Comparison of ENCODE assay signal across 12 cellular contexts in the genomic region with DNA sequence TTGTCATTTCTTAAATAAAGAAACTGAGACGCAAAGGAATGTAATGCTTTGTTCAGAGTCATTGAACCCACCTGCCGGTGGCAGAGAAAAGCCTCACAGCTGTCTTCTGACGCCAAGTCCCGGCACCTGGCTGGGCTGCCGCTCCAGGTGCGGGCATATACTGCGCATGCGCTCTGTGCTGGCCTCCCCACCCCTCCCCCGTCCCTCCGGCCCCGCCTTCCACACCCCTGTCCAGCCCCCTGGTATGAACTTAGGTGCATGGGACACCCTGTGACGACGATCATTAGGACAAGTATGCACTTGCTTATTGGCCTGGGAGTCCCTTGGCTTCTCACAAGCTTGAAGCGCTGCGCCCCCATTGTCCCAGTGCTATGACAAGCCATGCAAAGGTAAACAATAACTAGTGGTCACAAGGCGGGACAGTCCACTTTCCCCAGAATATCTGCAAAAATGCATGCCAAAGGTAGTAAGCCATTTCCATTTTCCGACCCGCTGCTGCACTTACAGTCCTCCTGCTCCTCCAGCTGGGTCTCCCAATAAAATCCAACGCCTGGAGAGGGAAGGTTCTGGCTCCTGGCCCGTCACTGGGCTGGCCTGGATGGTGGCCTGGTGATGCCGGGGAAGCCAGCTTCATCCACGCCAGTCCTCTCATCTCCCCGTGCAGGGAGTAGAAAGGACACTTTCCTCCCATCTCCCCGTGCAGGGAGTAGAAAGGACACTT.
DNase-seq lines count a peak whose midpoint lies in the region; ATAC-seq and TF ChIP-seq lines count a peak whose summit lies in the region.
"Had no signal": no experiment of that assay in that cellular context is flagged by ENCODE, and none has a peak within 500 bp of the region (broad histone marks: within the 10 kb centered on the region; RNA-seq: fewer than 3 reads in every experiment).

No MANE protein-coding gene starts in this region.

- H3K14ac ChIP-seq in mesenchymal stem cell (ENCODE audit: low read length in 2 of 2): no peak overlapping the region

- H3K79me1 ChIP-seq in mesenchymal stem cell (replicated peaks; ENCODE audit: low read length, poor library complexity, severe bottlenecking): no peaks in the 10 kb centered on the region

- POLR2A ChIA-PET in Caco-2 (lab: Charles Lee): interaction anchor here (1.0 kb wide), 1 partner anchor 12 kb away, joined by 3 read pairs; no protein-coding TSS in a partner anchor

- no peak overlapping the region for H3K23ac ChIP-seq in mesenchymal stem cell (ENCODE audit: low read length in 2 of 2)

- no peak overlapping the region for H3K27ac Mint-ChIP-seq in Caco-2 (ENCODE audit: unreplicated experiment)
- H3K27ac Mint-ChIP-seq in activated naive CD4-positive, alpha-beta T cell treated with anti-CD3 and anti-CD28 coated beads, Interleukin-2, amount 50 U/mL, for 72 hours: no peak overlapping the region

- no peak overlapping the region for H3K4ac ChIP-seq in mesenchymal stem cell (ENCODE audit: low read depth in 1 of 2, low read length in 2 of 2)

- H2BK12ac ChIP-seq in mesenchymal stem cell (ENCODE audit: low read length in 2 of 2): peak overlapping the region in 1 of 2 experiments; percentile 66

- H3K4me1 Mint-ChIP-seq in Caco-2 (ENCODE audit: low read depth, unreplicated experiment): peaks cover 16% of the 10 kb centered on the region

- BruUV-seq in Caco-2 (replicated peaks; lab: Mats Ljungman, UMichigan): no TSS peak

- H2BK15ac ChIP-seq in mesenchymal stem cell (ENCODE audit: low read depth, poor library complexity, severe bottlenecking): no peak overlapping the region

- no peak overlapping the region for H2BK5ac ChIP-seq in mesenchymal stem cell (ENCODE audit: low read depth, low read length, poor library complexity, severe bottlenecking)

- H3K4me3 ChIP-seq in Caco-2 (ENCODE audit: low read depth, low read length) (peak overlapping the region; percentile 20), mesenchymal stem cell (ENCODE audit: insufficient read depth in 1 of 2, low read depth in 1 of 2, low read length in 2 of 2) (no peak overlapping the region), BE2C (ENCODE audit: low read depth, low read length) (no peak overlapping the region)
- H3K4me3 ChIP-seq: BLaER1 treated with 17β-estradiol and CSF1 and Interleukin-3, amounts not matched to agents 10 nM and 100 nM had no signal

- no peak overlapping the region for H3K27ac ChIP-seq in mesenchymal stem cell (ENCODE audit: low read length, poor library complexity, severe bottlenecking)
- H3K27ac ChIP-seq: BLaER1 treated with 17β-estradiol and CSF1 and Interleukin-3, amounts not matched to agents 10 nM and 100 nM had no signal

- H3K9me3 Mint-ChIP-seq in Caco-2 (ENCODE audit: unreplicated experiment): no peaks in the 10 kb centered on the region
- no peaks in the 10 kb centered on the region for H3K9me3 Mint-ChIP-seq in activated naive CD4-positive, alpha-beta T cell treated with anti-CD3 and anti-CD28 coated beads, Interleukin-2, amount 50 U/mL, for 72 hours

- H3K27me3 ChIP-seq in Caco-2 (replicated peaks; ENCODE audit: control insufficient read depth, insufficient read depth, low read length): no peaks in the 10 kb centered on the region
- H3K27me3 ChIP-seq in mesenchymal stem cell (ENCODE audit: control insufficient read depth in 1 of 2, insufficient read depth in 1 of 2, low read length in 2 of 2): peaks cover 27 to 35% of the 10 kb centered on the region in 2 experiments
- H3K27me3 ChIP-seq in BE2C: no peaks in the 10 kb centered on the region

- H2AFZ ChIP-seq in mesenchymal stem cell (ENCODE audit: low read depth, low read length): no peak overlapping the region

- in situ Hi-C loops in T47D (cut with HindIII; ENCODE audit: low pct_unique_long_range_greater_than_20kb, low sequenced_read_pairs): no loop called here

- H2AK5ac ChIP-seq in mesenchymal stem cell (ENCODE audit: low read length, severe bottlenecking): no peak overlapping the region

- no peak for ATAC-seq in GM18858 (IDR thresholded peaks at IDR 0.05; ENCODE audit: unreplicated experiment)
- ATAC-seq in activated naive CD4-positive, alpha-beta T cell treated with anti-CD3 and anti-CD28 coated beads, Interleukin-2, amount 50 U/mL, for 72 hours: no peak

- H3K9ac ChIP-seq in mesenchymal stem cell (ENCODE audit: low read length): no peak overlapping the region
- H3K9ac ChIP-seq: BLaER1 treated with 17β-estradiol and CSF1 and Interleukin-3, amounts not matched to agents 10 nM and 100 nM had no signal

- intact Hi-C loops in Caco-2 (cut with micrococcal nuclease; ENCODE audit: unreplicated experiment): loop anchor here (5.0 to 10.0 kb wide), 3 partner anchors 44 to 168 kb away; no protein-coding TSS in a partner anchor

- H3K4me1 ChIP-seq in Caco-2 (no peaks in the 10 kb centered on the region; the same call in 1 of the 2 replicates), mesenchymal stem cell (ENCODE audit: control insufficient read depth, insufficient read depth, low read depth, low read length) (peaks cover 1% of the 10 kb centered on the region), BE2C (no peaks in the 10 kb centered on the region)

- no peak overlapping the region for H2BK120ac ChIP-seq in mesenchymal stem cell (ENCODE audit: low read depth, low read length)

- H3K4me3 Mint-ChIP-seq in Caco-2 (ENCODE audit: unreplicated experiment): peak overlapping the region; percentile 53

- CTCF ChIA-PET in Caco-2 (lab: Charles Lee): interaction anchor here (0.9 kb wide), 1 partner anchor 54 kb away, joined by 3 read pairs; no protein-coding TSS in a partner anchor

- peak overlapping the region; percentile 73 to 74 for H3K18ac ChIP-seq in mesenchymal stem cell (ENCODE audit: low read depth in 1 of 2, low read length in 2 of 2)

- WGBS in mesenchymal stem cell: 45% methylated on average over 24 of the region's 24 CpGs

- no peak overlapping the region for H3K4me2 ChIP-seq in mesenchymal stem cell (ENCODE audit: low read length, poor library complexity, severe bottlenecking)

- peak overlapping the region; percentile 20 for H4K8ac ChIP-seq in mesenchymal stem cell (ENCODE audit: low read length)

- H3K9me3 ChIP-seq in Caco-2 (no peaks in the 10 kb centered on the region), mesenchymal stem cell (ENCODE audit: control insufficient read depth, low read length) (no peaks in the 10 kb centered on the region), BE2C (no peaks in the 10 kb centered on the region)
- H3K9me3 ChIP-seq: BLaER1 treated with 17β-estradiol and CSF1 and Interleukin-3, amounts not matched to agents 10 nM and 100 nM had no signal

- H3K36me3 Mint-ChIP-seq in Caco-2 (ENCODE audit: insufficient read depth, unreplicated experiment): no peaks in the 10 kb centered on the region
- H3K36me3 Mint-ChIP-seq in activated naive CD4-positive, alpha-beta T cell treated with anti-CD3 and anti-CD28 coated beads, Interleukin-2, amount 50 U/mL, for 72 hours: no peaks in the 10 kb centered on the region

- H3K36me3 ChIP-seq in Caco-2 (ENCODE audit: control insufficient read depth, insufficient read depth, low read length) (no peaks in the 10 kb centered on the region), mesenchymal stem cell (ENCODE audit: control insufficient read depth in 1 of 2, insufficient read depth in 2 of 2, low read depth in 1 of 2, low read length in 2 of 2) (no peaks in the 10 kb centered on the region), BE2C (no peaks in the 10 kb centered on the region)
- H3K36me3 ChIP-seq: BLaER1 treated with 17β-estradiol and CSF1 and Interleukin-3, amounts not matched to agents 10 nM and 100 nM had no signal

- peak in 1 of 2 experiments; percentile 15 for TF ChIP-seq CTCF in Caco-2 (IDR thresholded peaks at IDR 0.05; ENCODE audit: insufficient read depth in 1 of 2, low read depth in 1 of 2, low read length in 1 of 2, severe bottlenecking in 1 of 2, unreplicated experiment in 1 of 2)
- no peak for TF ChIP-seq CTCF in BE2C (IDR thresholded peaks at IDR 0.05; ENCODE audit: low read depth, low read length)

- peak overlapping the region; percentile 19 for H4K91ac ChIP-seq in mesenchymal stem cell (ENCODE audit: low read length)

- no peaks in the 10 kb centered on the region for H3K27me3 Mint-ChIP-seq in Caco-2 (ENCODE audit: insufficient read depth, unreplicated experiment)

- DNase-seq in Caco-2: peak; percentile 55 to 72
- peak; percentile 77 for DNase-seq in NCI-H1105 (lab: John Stamatoyannopoulos, UW)
- peak; percentile 57 to 70 for DNase-seq in T47D (ENCODE audit: low read depth in 1 of 2, low spot score in 1 of 2)
- no peak for DNase-seq in mesenchymal stem cell
- no peak for DNase-seq in HCEC 1CT
- no peak for DNase-seq in activated naive CD4-positive, alpha-beta T cell treated with anti-CD3 and anti-CD28 coated beads, Interleukin-2, amount 50 U/mL, for 72 hours (ENCODE audit: low spot score in 2 of 2)
- DNase-seq in BE2C: no peak
- DNase-seq: activated T-cell treated with anti-CD3 and anti-CD28 coated beads for 4 hours, cerebellar nuclear complex, occipital lobe had no signal

Comparison
In these comparisons a context has a peak if more than half of its experiments do, and no peak if none do; other contexts are left out.
1. DNase-seq: peak in Caco-2 (2 of 2), NCI-H1105 (single experiment) and T47D (2 of 2); none in mesenchymal stem cell (single experiment), HCEC 1CT (single experiment), activated naive CD4-positive, alpha-beta T cell treated with anti-CD3 and anti-CD28 coated beads, Interleukin-2, amount 50 U/mL, for 72 hours (0 of 2) and BE2C (single experiment).